In the genomic region with DNA sequence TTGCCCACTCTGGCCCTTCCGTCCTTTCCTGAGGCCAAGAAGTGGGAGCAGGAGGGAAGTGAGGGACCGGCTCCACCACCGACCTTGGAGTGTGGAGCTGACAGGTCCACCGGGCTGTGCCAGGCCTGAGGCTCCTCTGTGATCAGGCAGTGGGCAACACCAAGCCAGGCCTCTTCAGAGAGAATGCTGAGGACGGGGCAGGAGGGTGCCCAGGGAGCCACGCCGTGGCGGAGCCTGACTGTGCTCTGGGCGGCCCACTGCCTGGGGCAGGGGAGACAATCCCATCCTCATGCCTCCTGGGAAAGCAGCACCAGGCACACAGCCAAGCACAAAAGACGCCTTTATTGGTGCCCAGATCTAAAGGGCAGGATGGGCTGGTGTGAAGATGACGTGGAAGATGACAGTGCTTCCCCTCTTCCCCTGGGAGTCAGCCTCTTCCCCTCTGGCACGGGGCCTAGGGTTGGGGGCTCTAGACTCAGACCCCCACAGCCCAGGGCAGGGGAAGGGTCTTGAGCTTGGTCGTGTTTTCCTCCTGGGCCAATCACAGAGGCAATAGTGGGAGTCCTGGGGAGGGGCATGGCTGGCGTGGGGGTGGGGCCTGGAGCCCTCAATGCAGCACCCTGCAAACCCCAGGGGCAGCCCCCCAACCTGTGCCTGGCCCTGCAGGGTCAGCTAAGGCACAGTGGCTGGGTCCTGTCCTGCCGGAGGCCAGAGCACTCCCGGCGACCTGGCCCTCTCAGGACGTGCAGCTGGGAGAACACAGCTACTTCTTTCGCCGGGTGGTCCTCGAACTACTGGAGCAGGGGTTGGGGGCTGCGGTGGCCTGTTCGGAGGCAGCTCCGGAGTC, we compare ENCODE assay signal across 18 cellular contexts. TPM values are rescaled to one million over a fixed set of nuclear protein-coding genes. Genes with fewer than 3 reads are reported as not detected.
DNase-seq lines count a peak whose midpoint lies in the region; TF ChIP-seq lines count a peak whose summit lies in the region.
"Had no signal": no experiment of that assay in that cellular context is flagged by ENCODE, and none has a peak within 500 bp of the region (broad histone marks: within the 10 kb centered on the region; RNA-seq: fewer than 3 reads in every experiment).

No MANE protein-coding gene starts in this region.

- H3K4me3 ChIP-seq in BE2C (ENCODE audit: low read depth, low read length) = no peak overlapping the region
- H3K4me3 ChIP-seq in neuronal stem cell (ENCODE audit: low read length in 2 of 2) = no peak overlapping the region
- H3K4me3 ChIP-seq in lower leg skin (ENCODE audit: low read depth, poor library complexity, severe bottlenecking) = no peak overlapping the region

- peaks cover 26% of the 10 kb centered on the region for H3K36me3 ChIP-seq in BE2C
- H3K36me3 ChIP-seq in neuronal stem cell (replicated peaks in 1 of 2; ENCODE audit: control insufficient read depth in 2 of 2, insufficient read depth in 2 of 2, low read length in 2 of 2) = peaks cover 16 to 36% of the 10 kb centered on the region in 2 donors

- H2AFZ ChIP-seq in neuronal stem cell (ENCODE audit: low read length) = no peak overlapping the region

- H3K14ac ChIP-seq in neuronal stem cell (ENCODE audit: low read length) = no peak overlapping the region

- peak overlapping the region; percentile 13 for H2BK5ac ChIP-seq in neuronal stem cell (ENCODE audit: low read length)

- no peaks in the 10 kb centered on the region for H3K4me1 ChIP-seq in BE2C
- H3K4me1 ChIP-seq in neuronal stem cell (ENCODE audit: control insufficient read depth in 2 of 2, insufficient read depth in 1 of 2, low read depth in 1 of 2, low read length in 2 of 2) = peaks cover 5 to 7% of the 10 kb centered on the region in 2 donors

- no peak overlapping the region for H3K4ac ChIP-seq in neuronal stem cell (ENCODE audit: low read length)

- WGBS in neuronal stem cell (ENCODE audit: extremely low coverage in 2 of 2, insufficient read length in 2 of 2, insufficient replicate concordance in 1 of 2), 2 donors = no CpG with 5 or more reads among the region's 24 CpGs
- WGBS in lower leg skin, 2 donors = 85 to 86% methylated on average over 16 to 23 of the region's 24 CpGs

- H3K9me3 ChIP-seq in BE2C = no peaks in the 10 kb centered on the region
- H3K9me3 ChIP-seq in neuronal stem cell (replicated peaks in 1 of 2; ENCODE audit: control insufficient read depth in 2 of 2, insufficient read depth in 1 of 2, low read depth in 1 of 2, low read length in 2 of 2) = no peaks in the 10 kb centered on the region
- H3K9me3 ChIP-seq: SK-N-SH had no signal

- no peak for TF ChIP-seq POLR2A in lower leg skin (IDR thresholded peaks at IDR 0.05)

- H4K8ac ChIP-seq in neuronal stem cell (ENCODE audit: low read depth, low read length) = no peak overlapping the region

- H2BK120ac ChIP-seq in neuronal stem cell (ENCODE audit: low read depth, low read length) = no peak overlapping the region

- H3K27ac ChIP-seq in neuronal stem cell (replicated peaks; ENCODE audit: low read length) = no peak overlapping the region

- no peak overlapping the region for H3K18ac ChIP-seq in neuronal stem cell (ENCODE audit: low read length)

- H2BK15ac ChIP-seq in neuronal stem cell (ENCODE audit: low read length) = no peak overlapping the region

- no peak for TF ChIP-seq CTCF in BE2C (IDR thresholded peaks at IDR 0.05; ENCODE audit: low read depth, low read length)
- no peak for TF ChIP-seq CTCF in lower leg skin (IDR thresholded peaks at IDR 0.05)

- peaks cover 15% of the 10 kb centered on the region for H3K79me1 ChIP-seq in neuronal stem cell (ENCODE audit: low read depth, low read length)

- H3K23ac ChIP-seq in neuronal stem cell (ENCODE audit: low read depth, low read length, poor library complexity) = no peak overlapping the region

- no peak overlapping the region for H4K91ac ChIP-seq in neuronal stem cell (ENCODE audit: low read depth, low read length, poor library complexity)

- no peak overlapping the region for H2AK5ac ChIP-seq in neuronal stem cell (ENCODE audit: low read depth, low read length)

- intact Hi-C loops in lower leg skin (cut with DNase I; ENCODE audit: low total_unique reads) = no loop called here

- no peaks in the 10 kb centered on the region for H3K27me3 ChIP-seq in BE2C
- no peaks in the 10 kb centered on the region for H3K27me3 ChIP-seq in neuronal stem cell (ENCODE audit: control insufficient read depth in 3 of 3, insufficient read depth in 3 of 3, low read depth in 1 of 3, low read length in 3 of 3)

- no peak overlapping the region for H2BK12ac ChIP-seq in neuronal stem cell (ENCODE audit: low read length)

- DNase-seq in BE2C (peak; percentile 50), Daoy (ENCODE audit: low read depth) (peak; percentile 3), ecto neural progenitor cell (ENCODE audit: low spot score) (peak; percentile 42), neuronal stem cell (ENCODE audit: low spot score) (no peak), NCI-H226 (no peak), lower leg skin (ENCODE audit: low spot score in 2 of 2) (no peak), T1000 (lab: John Stamatoyannopoulos, UW) (no peak)
- DNase-seq: C1 segment of cervical spinal cord; CD8-positive, alpha-beta memory T cell; Kasumi-1; MM.1S; NCI-H1092; NCI-H1436 treated with DMSO at 0.1 percent for 48 hours; NCI-H2081; SHP77; SK-N-SH had no signal

- no peak overlapping the region for H3K9ac ChIP-seq in neuronal stem cell (ENCODE audit: low read depth, low read length, poor library complexity)
- H3K9ac ChIP-seq: SK-N-SH had no signal

- H3K4me2 ChIP-seq in neuronal stem cell (ENCODE audit: insufficient read depth, low read length, poor library complexity, severe bottlenecking) = no peak overlapping the region
- H3K4me2 ChIP-seq: SK-N-SH had no signal

RNA-seq across cellular contexts. Expression of a gene that starts 4.7 kb away (rescaled TPM):
- 126 TPM for polyA plus RNA-seq in BE2C (2012; ENCODE audit: insufficient read depth, insufficient read length, low read depth)
- total RNA-seq in Daoy (2014; rRNA removed; shearing (Covaris generic)) = 13.9 and 25.4 TPM in 2 replicates
- polyA plus RNA-seq in neuronal stem cell (2013, experiment 1 of 2) = 29.8 TPM
- 30.2 TPM for polyA plus RNA-seq in neuronal stem cell (2013, experiment 2 of 2)
- 10 to 100 TPM; 34.8 to 47.2 (median 38.8) TPM for total RNA-seq in lower leg skin

RNA-seq across cellular contexts. Expression of a gene that starts 5.2 kb away (rescaled TPM):
- 201 TPM for polyA plus RNA-seq in BE2C (2012; ENCODE audit: insufficient read depth, insufficient read length, low read depth)
- total RNA-seq in Daoy (2014; rRNA removed; shearing (Covaris generic)) = 70.7 and 85.0 TPM in 2 replicates
- 29.6 TPM for polyA plus RNA-seq in neuronal stem cell (2013, experiment 1 of 2)
- polyA plus RNA-seq in neuronal stem cell (2013, experiment 2 of 2) = 27.7 TPM
- total RNA-seq in lower leg skin = 10 to 100 TPM; 40.7 to 54.3 (median 41.5) TPM

RNA-seq across cellular contexts. Expression of a gene that starts 16.2 kb away (rescaled TPM):
- polyA plus RNA-seq in BE2C (2012; ENCODE audit: insufficient read depth, insufficient read length, low read depth) = 0.48 TPM
- total RNA-seq in Daoy (2014; rRNA removed; shearing (Covaris generic)) = not detected in 2 replicates
- 0.33 TPM for polyA plus RNA-seq in neuronal stem cell (2013, experiment 1 of 2)
- polyA plus RNA-seq in neuronal stem cell (2013, experiment 2 of 2) = 0.26 TPM
- not detected for total RNA-seq in lower leg skin
- total RNA-seq: H7 had no signal
- polyA plus RNA-seq: CD8-positive, alpha-beta memory T cell; IgD-negative memory B cell had no signal

RNA-seq across cellular contexts. Expression of a gene that starts 21.5 kb away (rescaled TPM):
- polyA plus RNA-seq in BE2C (2012; ENCODE audit: insufficient read depth, insufficient read length, low read depth) = 13.9 TPM
- 0.03 and 0.23 TPM in 2 replicates for total RNA-seq in Daoy (2014; rRNA removed; shearing (Covaris generic))
- 2.4 TPM for polyA plus RNA-seq in neuronal stem cell (2013, experiment 1 of 2)
- 2.2 TPM for polyA plus RNA-seq in neuronal stem cell (2013, experiment 2 of 2)
- under 1 TPM in 3 of 4 donors, not detected in 1; 0.19 to 0.56 (median 0.52) TPM for total RNA-seq in lower leg skin

RNA-seq across cellular contexts. Expression of a gene that starts 22.5 kb away (rescaled TPM):
- 8.2 TPM for polyA plus RNA-seq in BE2C (2012; ENCODE audit: insufficient read depth, insufficient read length, low read depth)
- 9.4 and 11.5 TPM in 2 replicates for total RNA-seq in Daoy (2014; rRNA removed; shearing (Covaris generic))
- polyA plus RNA-seq in neuronal stem cell (2013, experiment 1 of 2) = 0.50 TPM
- 0.90 TPM for polyA plus RNA-seq in neuronal stem cell (2013, experiment 2 of 2)
- 1 to 10 TPM; 1.5 to 9.4 (median 4.4) TPM for total RNA-seq in lower leg skin

Comparison
In these comparisons a context has a peak if more than half of its experiments do, and no peak if none do; other contexts are left out.
1. DNase-seq: peak in BE2C (single experiment), Daoy (single experiment) and ecto neural progenitor cell (single experiment); none in neuronal stem cell (single experiment), NCI-H226 (single experiment), lower leg skin (0 of 2) and T1000 (single experiment).